In the genomic region with DNA sequence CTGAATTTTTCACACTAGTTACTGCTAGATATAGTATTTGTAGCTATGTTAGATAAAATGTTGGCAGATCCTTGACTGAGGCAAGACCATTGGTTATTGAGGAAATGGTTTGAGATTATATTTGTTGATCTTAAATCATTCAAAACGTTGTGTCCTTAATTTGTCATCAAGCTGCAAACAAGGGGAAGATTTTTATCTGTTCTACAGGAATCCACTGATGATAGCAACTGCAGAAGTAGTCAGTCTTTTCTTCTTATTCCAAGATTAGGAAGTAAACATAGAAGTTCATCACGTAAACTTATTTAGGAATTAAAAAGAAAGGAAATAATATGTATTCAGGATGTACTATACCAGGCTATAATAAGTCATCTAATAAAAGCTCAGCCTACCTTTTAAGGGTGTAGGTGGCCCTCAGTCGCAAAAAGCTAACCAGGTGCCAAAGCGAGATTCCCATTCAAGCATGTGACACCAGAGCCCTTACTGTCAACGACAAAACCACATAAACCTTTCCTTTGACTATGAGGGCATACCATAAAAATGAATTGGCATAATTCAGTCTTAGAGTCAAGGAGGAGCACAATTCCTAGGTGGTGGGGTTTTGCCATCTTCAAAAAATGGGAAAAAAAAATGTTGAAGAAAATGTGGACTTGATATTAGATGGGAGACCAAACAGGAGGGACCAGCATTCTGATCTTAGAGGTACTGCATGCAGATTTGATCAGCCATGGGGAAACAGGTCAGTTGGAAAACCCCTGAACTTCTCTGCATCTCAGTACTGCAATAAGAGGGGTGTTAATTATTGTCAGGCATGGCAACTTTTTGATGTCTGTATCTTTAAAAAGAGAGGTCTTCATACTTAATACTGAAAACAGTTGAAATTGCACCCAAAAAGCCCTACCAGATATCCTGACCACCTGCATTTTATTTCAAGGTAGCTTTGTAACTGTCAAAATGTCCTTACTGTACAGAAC, we compare ENCODE assay signal across 15 cellular contexts.
DNase-seq lines count a peak whose midpoint lies in the region; ATAC-seq, FAIRE-seq and TF ChIP-seq lines count a peak whose summit lies in the region.
"Had no signal": no experiment of that assay in that cellular context is flagged by ENCODE, and none has a peak within 500 bp of the region (broad histone marks: within the 10 kb centered on the region; RNA-seq: fewer than 3 reads in every experiment).

No MANE protein-coding gene starts in this region.

- no peak for FAIRE-seq in HTR-8/SVneo (lab: Jason Lieb, UNC)
- FAIRE-seq: H54 had no signal

- DNase-seq in GM12865 (ENCODE audit: low read depth) = peak; percentile 34
- no peak for DNase-seq in stomach
- no peak for DNase-seq in HTR-8/SVneo (ENCODE audit: insufficient read length, low spot score)
- DNase-seq in stimulated activated CD4-positive, alpha-beta T cell treated with anti-CD3 and anti-CD28 coated beads, Interleukin-4, amount 100 ng/mL, for 24 hours = no peak
- no peak for DNase-seq in stimulated activated naive CD8-positive, alpha-beta T cell treated with anti-CD3 and anti-CD28 coated beads, Interleukin-15, amount 100 ng/mL, for 72 hours
- DNase-seq: activated CD4-positive, alpha-beta T cell treated with anti-CD3 and anti-CD28 coated beads for 1 hour; activated T-cell treated with anti-CD3 and anti-CD28 coated beads, Interleukin-2, amount 50 U/mL, for 24 hours; endodermal cell; islet precursor cell; NCI-H2171 treated with DMSO at 0.1 percent for 48 hours; psoas muscle had no signal

- ATAC-seq in GM19324 (IDR thresholded peaks at IDR 0.05; ENCODE audit: low FRiP score, unreplicated experiment) = peak; percentile 65
- peak; percentile 60 for ATAC-seq in HG02678 (IDR thresholded peaks at IDR 0.05; ENCODE audit: unreplicated experiment)
- peak; percentile 76 for ATAC-seq in HG03457 (IDR thresholded peaks at IDR 0.05; ENCODE audit: unreplicated experiment)
- ATAC-seq in stimulated activated naive CD8-positive, alpha-beta T cell treated with anti-CD3 and anti-CD28 coated beads, Interleukin-15, amount 100 ng/mL, for 72 hours = no peak
- ATAC-seq: psoas muscle had no signal

- H3K4me1 Mint-ChIP-seq in stimulated activated naive CD8-positive, alpha-beta T cell treated with anti-CD3 and anti-CD28 coated beads, Interleukin-15, amount 100 ng/mL, for 72 hours = no peaks in the 10 kb centered on the region
- H3K4me1 Mint-ChIP-seq: endodermal cell had no signal

- no peak overlapping the region for H3K27ac ChIP-seq in stomach
- H3K27ac ChIP-seq: psoas muscle had no signal

- no peak overlapping the region for H3K27ac Mint-ChIP-seq in stimulated activated naive CD8-positive, alpha-beta T cell treated with anti-CD3 and anti-CD28 coated beads, Interleukin-15, amount 100 ng/mL, for 72 hours
- H3K27ac Mint-ChIP-seq: activated T-cell treated with anti-CD3 and anti-CD28 coated beads, Interleukin-2, amount 50 U/mL, for 24 hours; endodermal cell had no signal

- TF ChIP-seq POLR2A in stomach (IDR thresholded peaks at IDR 0.05) = no peak

- no peaks in the 10 kb centered on the region for H3K36me3 ChIP-seq in stomach

- H3K4me3 ChIP-seq in GM12865 (ENCODE audit: low read depth, low read length) = no peak overlapping the region
- no peak overlapping the region for H3K4me3 ChIP-seq in stomach
- H3K4me3 ChIP-seq: psoas muscle had no signal

- 74 to 78% (median 76%) methylated on average over 5 of the region's 5 CpGs for WGBS in stomach, 5 donors

- H3K27me3 Mint-ChIP-seq in stimulated activated naive CD8-positive, alpha-beta T cell treated with anti-CD3 and anti-CD28 coated beads, Interleukin-15, amount 100 ng/mL, for 72 hours = no peaks in the 10 kb centered on the region
- H3K27me3 Mint-ChIP-seq: activated T-cell treated with anti-CD3 and anti-CD28 coated beads, Interleukin-2, amount 50 U/mL, for 24 hours had no signal

- TF ChIP-seq EP300 in stomach (IDR thresholded peaks at IDR 0.05) = no peak

- peaks cover 7 to 8% of the 10 kb centered on the region in 2 donors for H3K9me3 Mint-ChIP-seq in stimulated activated naive CD8-positive, alpha-beta T cell treated with anti-CD3 and anti-CD28 coated beads, Interleukin-15, amount 100 ng/mL, for 72 hours
- H3K9me3 Mint-ChIP-seq: activated T-cell treated with anti-CD3 and anti-CD28 coated beads, Interleukin-2, amount 50 U/mL, for 24 hours had no signal

- no peaks in the 10 kb centered on the region for H3K27me3 ChIP-seq in stomach

- peaks cover 0 to 8% (median 0%) of the 10 kb centered on the region in 4 donors for H3K9me3 ChIP-seq in stomach
- H3K9me3 ChIP-seq: psoas muscle had no signal

- intact Hi-C loops in stomach (cut with DNase I; ENCODE audit: low total_unique reads) = no loop called here

- H3K4me3 Mint-ChIP-seq in stimulated activated naive CD8-positive, alpha-beta T cell treated with anti-CD3 and anti-CD28 coated beads, Interleukin-15, amount 100 ng/mL, for 72 hours = no peak overlapping the region
- H3K4me3 Mint-ChIP-seq: activated T-cell treated with anti-CD3 and anti-CD28 coated beads, Interleukin-2, amount 50 U/mL, for 24 hours; endodermal cell had no signal

- TF ChIP-seq CTCF in GM12865 (IDR thresholded peaks at IDR 0.05; ENCODE audit: insufficient read depth, low read depth, low read length, missing control alignments) = no peak
- TF ChIP-seq CTCF in stomach (IDR thresholded peaks at IDR 0.05) = no peak

- H3K4me1 ChIP-seq in stomach = no peaks in the 10 kb centered on the region
